In genomic region chr18:77981874-77982273, GRCh38 we compare ENCODE assay signal across 8 cellular contexts.
"Had no signal": no experiment of that assay in that cellular context is flagged by ENCODE, and none has a peak within 500 bp of the region (broad histone marks: within the 10 kb centered on the region; RNA-seq: fewer than 3 reads in every experiment).

No MANE protein-coding gene starts in this region.

- ATAC-seq: HepG2 had no signal

- FAIRE-seq: HepG2, HTR-8/SVneo had no signal

- H3K27ac ChIP-seq: HL-60, KMS-11 had no signal

- H3K4me2 ChIP-seq: KMS-11 had no signal

- H3K9ac ChIP-seq: KMS-11 had no signal

- DNase-seq: IMR-90, Karpas-422, KBM-7, KG1 had no signal
